9 cellular contexts compared by ENCODE assay signal in genomic region chr21:25578070-25578961, GRCh38. TPM values are rescaled to one million over a fixed set of nuclear protein-coding genes. Genes with fewer than 3 reads are reported as not detected.
DNase-seq lines count a peak whose midpoint lies in the region; ATAC-seq and TF ChIP-seq lines count a peak whose summit lies in the region.
"Had no signal": no experiment of that assay in that cellular context is flagged by ENCODE, and none has a peak within 500 bp of the region (broad histone marks: within the 10 kb centered on the region; RNA-seq: fewer than 3 reads in every experiment).

No MANE protein-coding gene starts in this region.

- H3K18ac ChIP-seq in IMR-90 (ENCODE audit: low read depth, low read length), result no peak overlapping the region

- no peak overlapping the region for H3K9ac ChIP-seq in IMR-90 (ENCODE audit: low read depth, low read length)
- H3K9ac ChIP-seq: neural progenitor cell had no signal

- H3K36me3 ChIP-seq in IMR-90 (ENCODE audit: control insufficient read depth, insufficient read depth, low read length) (peaks cover 12% of the 10 kb centered on the region; the same call in 1 of the 2 replicates), esophagus muscularis mucosa (peaks cover 0 to 34% (median 13%) of the 10 kb centered on the region in 4 donors)
- H3K36me3 ChIP-seq: neural progenitor cell had no signal

- 100% methylated on average over 1 of the region's 7 CpGs; no CpG with 5 or more reads in 1 of the 2 experiments for WGBS in IMR-90 (ENCODE audit: extremely low coverage in 2 of 2, insufficient read length in 1 of 2), 2 experiments
- WGBS in esophagus muscularis mucosa, result 95% methylated on average over 7 of the region's 7 CpGs

- H3K14ac ChIP-seq in IMR-90 (replicated peaks; ENCODE audit: low read depth, low read length), result peak overlapping the region; percentile 50; the same call in 1 of the 2 replicates

- H3K79me1 ChIP-seq in IMR-90 (ENCODE audit: low read depth in 1 of 2, low read length in 2 of 2), result peaks cover 4 to 25% of the 10 kb centered on the region in 2 experiments; a peak in 3 of 4 replicates

- no peak overlapping the region for H3K4me2 ChIP-seq in IMR-90 (ENCODE audit: low read depth, low read length)
- H3K4me2 ChIP-seq: neural progenitor cell had no signal

- in situ Hi-C loops in IMR-90 (cut with MboI; ENCODE audit: low sequenced_read_pairs), result no loop called here

- H3K9me1 ChIP-seq in IMR-90 (ENCODE audit: insufficient read depth, low read length), result no peaks in the 10 kb centered on the region; the same call in 1 of the 2 replicates

- H4K8ac ChIP-seq in IMR-90 (ENCODE audit: low read depth in 2 of 2, low read length in 2 of 2), result no peak overlapping the region

- H4K5ac ChIP-seq in IMR-90 (ENCODE audit: low read depth, low read length), result no peak overlapping the region

- ATAC-seq in GM18867 (IDR thresholded peaks at IDR 0.05; ENCODE audit: unreplicated experiment), result peak; percentile 21
- ATAC-seq in GM21825 (IDR thresholded peaks at IDR 0.05; ENCODE audit: unreplicated experiment), result peak; percentile 27
- ATAC-seq in IMR-90 (ENCODE audit: low read depth), result no peak

- H3K56ac ChIP-seq in IMR-90 (ENCODE audit: extremely low read depth, insufficient read depth, low read length), result no peak overlapping the region

- TF ChIP-seq POLR2A in IMR-90 (IDR thresholded peaks at IDR 0.05; ENCODE audit: low read depth, low read length), result no peak
- no peak for TF ChIP-seq POLR2A in esophagus muscularis mucosa (IDR thresholded peaks at IDR 0.05; ENCODE audit: low read depth)

- intact Hi-C loops in IMR-90 (cut with micrococcal nuclease), result no loop called here
- intact Hi-C loops in esophagus muscularis mucosa (cut with DNase I), result no loop called here

- no peaks in the 10 kb centered on the region for H3K27me3 ChIP-seq in IMR-90 (ENCODE audit: control insufficient read depth, insufficient read depth, low read length)
- no peaks in the 10 kb centered on the region for H3K27me3 ChIP-seq in esophagus muscularis mucosa
- H3K27me3 ChIP-seq: neural progenitor cell had no signal

- peaks cover 9% of the 10 kb centered on the region; the same call in 1 of the 2 replicates for H3K4me1 ChIP-seq in IMR-90 (ENCODE audit: control insufficient read depth, insufficient read depth, low read length)
- H3K4me1 ChIP-seq in esophagus muscularis mucosa, result peaks cover 0 to 10% (median 5%) of the 10 kb centered on the region in 4 donors
- H3K4me1 ChIP-seq: neural progenitor cell had no signal

- H3K23ac ChIP-seq in IMR-90 (ENCODE audit: low read depth, low read length), result no peak overlapping the region

- TF ChIP-seq EP300 in esophagus muscularis mucosa (IDR thresholded peaks at IDR 0.05), result no peak

- no peaks in the 10 kb centered on the region for H4K20me1 ChIP-seq in IMR-90 (ENCODE audit: insufficient read depth, low read length)

- CTCF ChIA-PET in IMR-90 (lab: Yijun Ruan, JAX), result interaction anchor here (1.3 kb wide), 1 partner anchor 130 kb away, joined by 4 read pairs; no protein-coding TSS in a partner anchor

- H2AK9ac ChIP-seq in IMR-90 (replicated peaks; ENCODE audit: low read depth, low read length, poor library complexity), result no peak overlapping the region

- H3K27ac ChIP-seq in IMR-90 (ENCODE audit: insufficient read depth, low read length) (no peak overlapping the region), esophagus muscularis mucosa (replicated peaks in 1 of 4) (no peak overlapping the region)
- H3K27ac ChIP-seq: neural progenitor cell had no signal

- no peak overlapping the region for H2BK5ac ChIP-seq in IMR-90 (ENCODE audit: low read depth, low read length, poor library complexity, severe bottlenecking)

- no peak overlapping the region for H2BK15ac ChIP-seq in IMR-90 (ENCODE audit: low read depth, low read length)

- BruUV-seq in IMR-90 (replicated peaks; lab: Mats Ljungman, UMichigan), result no TSS peak

- DNase-seq in IMR-90 (peak; percentile 36), NCI-H2107 treated with DMSO at 0.1 percent for 48 hours (lab: John Stamatoyannopoulos, UW; ENCODE audit: unreplicated experiment) (no peak), GDM1 (lab: John Stamatoyannopoulos, UW) (no peak), esophagus muscularis mucosa (ENCODE audit: extremely low spot score) (no peak)
- DNase-seq in stimulated activated CD4-positive, alpha-beta T cell treated with anti-CD3 and anti-CD28 coated beads, Interleukin-12 subunit alpha, Interleukin-12 subunit beta, amount 100 ng/mL, for 48 hours (ENCODE audit: low read depth in 2 of 3, low spot score in 1 of 3), result peak; percentile 59 to 72 (median 68)
- DNase-seq: NCI-H446 treated with DMSO at 0.1 percent for 48 hours had no signal

- no peak overlapping the region for H4K91ac ChIP-seq in IMR-90 (ENCODE audit: insufficient read depth, low read depth, low read length)

- TF ChIP-seq CTCF in IMR-90 (conservative IDR thresholded peaks at IDR 0.05; ENCODE audit: low read depth, low read length) (no peak), esophagus muscularis mucosa (IDR thresholded peaks at IDR 0.05) (no peak)

- dilution Hi-C loops in IMR-90 (cut with HindIII; ENCODE audit: low sequenced_read_pairs, unreplicated experiment), result no loop called here

- H3K4me3 ChIP-seq in IMR-90 (ENCODE audit: insufficient read depth, low read depth, low read length), result no peak overlapping the region
- no peak overlapping the region for H3K4me3 ChIP-seq in esophagus muscularis mucosa
- H3K4me3 ChIP-seq: neural progenitor cell had no signal

- no peak overlapping the region for H3K4ac ChIP-seq in IMR-90 (ENCODE audit: low read depth, low read length)

- H2AFZ ChIP-seq in IMR-90 (replicated peaks; ENCODE audit: low read length, poor library complexity), result no peak overlapping the region
- H2AFZ ChIP-seq: neural progenitor cell had no signal

- no peak for TF ChIP-seq RAD21 in IMR-90 (IDR thresholded peaks at IDR 0.05; ENCODE audit: low read length)

- H2BK120ac ChIP-seq in IMR-90 (ENCODE audit: low read depth, low read length), result no peak overlapping the region

- H2BK20ac ChIP-seq in IMR-90 (ENCODE audit: low read depth, low read length), result no peak overlapping the region

- H3K9me3 ChIP-seq in IMR-90 (ENCODE audit: control insufficient read depth, insufficient read depth, low read length) (no peaks in the 10 kb centered on the region), esophagus muscularis mucosa (no peaks in the 10 kb centered on the region)

- POLR2A ChIA-PET in IMR-90 (lab: Charles Lee; ENCODE audit: unreplicated experiment), result no interaction called here

- H2AK5ac ChIP-seq in IMR-90 (ENCODE audit: low read depth, low read length), result no peak overlapping the region

TF ChIP-seq in IMR-90, 13 proteins besides CTCF, POLR2A, EP300 and RAD21:
- no peak for TF ChIP-seq SMC3 (IDR thresholded peaks at IDR 0.05; ENCODE audit: low read depth, low read length)
- no peak for TF ChIP-seq MAFK (IDR thresholded peaks at IDR 0.05; ENCODE audit: low read depth, low read length)
- no peak for TF ChIP-seq RFX5 (IDR thresholded peaks at IDR 0.05; ENCODE audit: low read depth, low read length)
- TF ChIP-seq MAZ (IDR thresholded peaks at IDR 0.05; ENCODE audit: borderline replicate concordance, low read depth, low read length), result no peak
- no peak for TF ChIP-seq NFE2L2 (IDR thresholded peaks at IDR 0.05; ENCODE audit: low read depth, low read length)
- no peak for TF ChIP-seq USF2 (IDR thresholded peaks at IDR 0.05; ENCODE audit: low read depth, low read length)
- no peak for TF ChIP-seq ELK1 (IDR thresholded peaks at IDR 0.05; ENCODE audit: borderline replicate concordance, low read depth, low read length)
- TF ChIP-seq CHD1 (IDR thresholded peaks at IDR 0.05; ENCODE audit: low read depth, low read length), result no peak
- TF ChIP-seq FOS (IDR thresholded peaks at IDR 0.05; ENCODE audit: low read depth, low read length), result no peak
- no peak for TF ChIP-seq CEBPB (IDR thresholded peaks at IDR 0.05; ENCODE audit: low read depth, low read length)
- no peak for TF ChIP-seq RCOR1 (IDR thresholded peaks at IDR 0.05; ENCODE audit: insufficient replicate concordance, low read length)
- TF ChIP-seq MXI1 (IDR thresholded peaks at IDR 0.05; ENCODE audit: borderline replicate concordance, low read depth, low read length), result no peak
- TF ChIP-seq BHLHE40 (IDR thresholded peaks at IDR 0.05; ENCODE audit: low read depth, low read length), result no peak

RNA-seq across cellular contexts. Expression of gene MRPL39, which starts 29.0 kb away (rescaled TPM):
- total RNA-seq in IMR-90 (2012; rRNA removed), result 20.6 and 40.0 TPM in 2 replicates
- polyA plus RNA-seq in IMR-90 (2012; rRNA removed), result 15.2 and 15.4 TPM in 2 replicates
- polyA plus RNA-seq in IMR-90 (2012; cell fraction: cytosol; rRNA removed), result 3.0 and 5.4 TPM in 2 replicates
- 1.3 and 5.9 TPM in 2 replicates for polyA plus RNA-seq in IMR-90 (2012; cell fraction: nucleus; rRNA removed; ENCODE audit: low replicate concordance)
- 10 to 100 TPM; 22.0 to 31.8 (median 27.4) TPM for total RNA-seq in esophagus muscularis mucosa

Comparison
In these comparisons a context has a peak if more than half of its experiments do, and no peak if none do; other contexts are left out.
1. DNase-seq: peak in IMR-90 (single experiment) and stimulated activated CD4-positive, alpha-beta T cell treated with anti-CD3 and anti-CD28 coated beads, Interleukin-12 subunit alpha, Interleukin-12 subunit beta, amount 100 ng/mL, for 48 hours (3 of 3); none in NCI-H2107 treated with DMSO at 0.1 percent for 48 hours (single experiment), GDM1 (single experiment) and esophagus muscularis mucosa (single experiment).